Comparison of ENCODE assay signal across 1 cellular context in genomic region chr19:8831832-8832131, GRCh38.
A peak's percentile ranks its signal among the peaks of the same experiment; 100 is the strongest.
TF ChIP-seq lines count a peak whose summit lies in the region.

No MANE protein-coding gene starts in this region.

TF ChIP-seq in HepG2, 621 proteins besides CTCF, POLR2A, EP300 and RAD21 (continued from another document):
- TF ChIP-seq, protein P1, sequence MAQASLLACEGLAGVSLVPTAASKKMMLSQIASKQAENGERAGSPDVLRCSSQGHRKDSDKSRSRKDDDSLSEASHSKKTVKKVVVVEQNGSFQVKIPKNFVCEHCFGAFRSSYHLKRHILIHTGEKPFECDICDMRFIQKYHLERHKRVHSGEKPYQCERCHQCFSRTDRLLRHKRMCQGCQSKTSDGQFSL (CRISPR knock-in tag; IDR thresholded peaks at IDR 0.05), result no peak
- TF ChIP-seq, protein P2, sequence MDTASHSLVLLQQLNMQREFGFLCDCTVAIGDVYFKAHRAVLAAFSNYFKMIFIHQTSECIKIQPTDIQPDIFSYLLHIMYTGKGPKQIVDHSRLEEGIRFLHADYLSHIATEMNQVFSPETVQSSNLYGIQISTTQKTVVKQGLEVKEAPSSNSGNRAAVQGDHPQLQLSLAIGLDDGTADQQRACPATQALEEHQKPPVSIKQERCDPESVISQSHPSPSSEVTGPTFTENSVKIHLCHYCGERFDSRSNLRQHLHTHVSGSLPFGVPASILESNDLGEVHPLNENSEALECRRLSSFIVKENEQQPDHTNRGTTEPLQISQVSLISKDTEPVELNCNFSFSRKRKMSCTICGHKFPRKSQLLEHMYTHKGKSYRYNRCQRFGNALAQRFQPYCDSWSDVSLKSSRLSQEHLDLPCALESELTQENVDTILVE (CRISPR knock-in tag; IDR thresholded peaks at IDR 0.05), result no peak
- 0 out of 2 replicates have a peak, but pooled peaks have one; percentile 37 for TF ChIP-seq ARID2 (CRISPR knock-in tag; IDR thresholded peaks at IDR 0.05; ENCODE audit: borderline replicate concordance)
